ENCODE assay signal across 2 cellular contexts in the genomic region with DNA sequence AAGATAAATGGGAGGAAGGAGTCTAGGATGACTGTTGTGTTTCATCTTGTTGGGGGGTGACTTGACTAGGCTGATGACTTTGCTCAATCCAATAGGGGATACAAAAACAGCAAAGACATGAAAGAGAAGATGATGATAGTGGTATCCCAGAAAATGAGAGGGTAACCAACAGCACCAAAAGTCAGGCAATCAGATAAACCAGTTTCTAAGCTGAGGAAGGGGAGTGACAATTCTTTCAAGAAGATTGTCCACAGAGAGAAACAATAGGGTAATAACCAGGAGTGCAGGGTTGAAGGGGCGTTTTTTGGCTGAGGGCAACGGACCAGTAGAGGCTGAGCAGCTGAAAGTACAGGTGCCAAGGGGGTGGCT.
TF ChIP-seq lines count a peak whose summit lies in the region.

No MANE protein-coding gene starts in this region.

TF ChIP-seq in IMR-90, 13 proteins besides CTCF, POLR2A, EP300 and RAD21:
- TF ChIP-seq, protein P1, sequence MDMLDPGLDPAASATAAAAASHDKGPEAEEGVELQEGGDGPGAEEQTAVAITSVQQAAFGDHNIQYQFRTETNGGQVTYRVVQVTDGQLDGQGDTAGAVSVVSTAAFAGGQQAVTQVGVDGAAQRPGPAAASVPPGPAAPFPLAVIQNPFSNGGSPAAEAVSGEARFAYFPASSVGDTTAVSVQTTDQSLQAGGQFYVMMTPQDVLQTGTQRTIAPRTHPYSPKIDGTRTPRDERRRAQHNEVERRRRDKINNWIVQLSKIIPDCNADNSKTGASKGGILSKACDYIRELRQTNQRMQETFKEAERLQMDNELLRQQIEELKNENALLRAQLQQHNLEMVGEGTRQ (IDR thresholded peaks at IDR 0.05; ENCODE audit: low read depth, low read length) = no peak
- TF ChIP-seq MXI1 (IDR thresholded peaks at IDR 0.05; ENCODE audit: borderline replicate concordance, low read depth, low read length) (no peak), SMC3 (IDR thresholded peaks at IDR 0.05; ENCODE audit: low read depth, low read length) (no peak), FOS (IDR thresholded peaks at IDR 0.05; ENCODE audit: low read depth, low read length) (no peak), MAZ (IDR thresholded peaks at IDR 0.05; ENCODE audit: borderline replicate concordance, low read depth, low read length) (no peak), NFE2L2 (IDR thresholded peaks at IDR 0.05; ENCODE audit: low read depth, low read length) (no peak), CHD1 (IDR thresholded peaks at IDR 0.05; ENCODE audit: low read depth, low read length) (no peak), RCOR1 (IDR thresholded peaks at IDR 0.05; ENCODE audit: insufficient replicate concordance, low read length) (no peak), BHLHE40 (IDR thresholded peaks at IDR 0.05; ENCODE audit: low read depth, low read length) (no peak), CEBPB (IDR thresholded peaks at IDR 0.05; ENCODE audit: low read depth, low read length) (no peak), MAFK (IDR thresholded peaks at IDR 0.05; ENCODE audit: low read depth, low read length) (no peak), RFX5 (IDR thresholded peaks at IDR 0.05; ENCODE audit: low read depth, low read length) (no peak)
- TF ChIP-seq, protein P2, sequence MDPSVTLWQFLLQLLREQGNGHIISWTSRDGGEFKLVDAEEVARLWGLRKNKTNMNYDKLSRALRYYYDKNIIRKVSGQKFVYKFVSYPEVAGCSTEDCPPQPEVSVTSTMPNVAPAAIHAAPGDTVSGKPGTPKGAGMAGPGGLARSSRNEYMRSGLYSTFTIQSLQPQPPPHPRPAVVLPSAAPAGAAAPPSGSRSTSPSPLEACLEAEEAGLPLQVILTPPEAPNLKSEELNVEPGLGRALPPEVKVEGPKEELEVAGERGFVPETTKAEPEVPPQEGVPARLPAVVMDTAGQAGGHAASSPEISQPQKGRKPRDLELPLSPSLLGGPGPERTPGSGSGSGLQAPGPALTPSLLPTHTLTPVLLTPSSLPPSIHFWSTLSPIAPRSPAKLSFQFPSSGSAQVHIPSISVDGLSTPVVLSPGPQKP (IDR thresholded peaks at IDR 0.05; ENCODE audit: borderline replicate concordance, low read depth, low read length) = no peak

TF ChIP-seq in H1, 55 proteins besides CTCF, POLR2A, EP300 and RAD21:
- no peak for TF ChIP-seq KDM1A (IDR thresholded peaks at IDR 0.05; ENCODE audit: borderline replicate concordance, low read length)
- TF ChIP-seq RBBP5 (IDR thresholded peaks at IDR 0.05; ENCODE audit: borderline replicate concordance, low read depth, low read length) = no peak
- no peak for TF ChIP-seq CEBPB (IDR thresholded peaks at IDR 0.05; ENCODE audit: low read depth, low read length)
- TF ChIP-seq, protein P3, sequence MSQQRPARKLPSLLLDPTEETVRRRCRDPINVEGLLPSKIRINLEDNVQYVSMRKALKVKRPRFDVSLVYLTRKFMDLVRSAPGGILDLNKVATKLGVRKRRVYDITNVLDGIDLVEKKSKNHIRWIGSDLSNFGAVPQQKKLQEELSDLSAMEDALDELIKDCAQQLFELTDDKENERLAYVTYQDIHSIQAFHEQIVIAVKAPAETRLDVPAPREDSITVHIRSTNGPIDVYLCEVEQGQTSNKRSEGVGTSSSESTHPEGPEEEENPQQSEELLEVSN (IDR thresholded peaks at IDR 0.05) = no peak
- no peak for TF ChIP-seq GTF2F1 (IDR thresholded peaks at IDR 0.05; ENCODE audit: borderline replicate concordance, low read depth, low read length)
- TF ChIP-seq SAP30 (IDR thresholded peaks at IDR 0.05; ENCODE audit: insufficient read depth, insufficient replicate concordance, low read length) = no peak
- no peak for TF ChIP-seq HDAC2 (IDR thresholded peaks at IDR 0.05; ENCODE audit: borderline replicate concordance in 1 of 2, low read depth in 2 of 2, low read length in 2 of 2)
- TF ChIP-seq NANOG (IDR thresholded peaks at IDR 0.05; ENCODE audit: insufficient read depth, low read depth, low read length, poor library complexity, severe bottlenecking) = no peak
- no peak for TF ChIP-seq TEAD4 (IDR thresholded peaks at IDR 0.05; ENCODE audit: low read depth, low read length)
- no peak for TF ChIP-seq EZH2 (IDR thresholded peaks at IDR 0.05; ENCODE audit: low read depth, low read length, severe bottlenecking)
- TF ChIP-seq SP2 (IDR thresholded peaks at IDR 0.05; ENCODE audit: low read length) = no peak
- TF ChIP-seq CHD1 (IDR thresholded peaks at IDR 0.05; ENCODE audit: low read depth, low read length) = no peak
- no peak for TF ChIP-seq SP4 (IDR thresholded peaks at IDR 0.05; ENCODE audit: low read length)
- no peak for TF ChIP-seq POU5F1 (IDR thresholded peaks at IDR 0.05; ENCODE audit: low read depth, low read length)
- no peak for TF ChIP-seq YY1 (IDR thresholded peaks at IDR 0.05; ENCODE audit: low read depth, low read length)
- TF ChIP-seq, protein P4, sequence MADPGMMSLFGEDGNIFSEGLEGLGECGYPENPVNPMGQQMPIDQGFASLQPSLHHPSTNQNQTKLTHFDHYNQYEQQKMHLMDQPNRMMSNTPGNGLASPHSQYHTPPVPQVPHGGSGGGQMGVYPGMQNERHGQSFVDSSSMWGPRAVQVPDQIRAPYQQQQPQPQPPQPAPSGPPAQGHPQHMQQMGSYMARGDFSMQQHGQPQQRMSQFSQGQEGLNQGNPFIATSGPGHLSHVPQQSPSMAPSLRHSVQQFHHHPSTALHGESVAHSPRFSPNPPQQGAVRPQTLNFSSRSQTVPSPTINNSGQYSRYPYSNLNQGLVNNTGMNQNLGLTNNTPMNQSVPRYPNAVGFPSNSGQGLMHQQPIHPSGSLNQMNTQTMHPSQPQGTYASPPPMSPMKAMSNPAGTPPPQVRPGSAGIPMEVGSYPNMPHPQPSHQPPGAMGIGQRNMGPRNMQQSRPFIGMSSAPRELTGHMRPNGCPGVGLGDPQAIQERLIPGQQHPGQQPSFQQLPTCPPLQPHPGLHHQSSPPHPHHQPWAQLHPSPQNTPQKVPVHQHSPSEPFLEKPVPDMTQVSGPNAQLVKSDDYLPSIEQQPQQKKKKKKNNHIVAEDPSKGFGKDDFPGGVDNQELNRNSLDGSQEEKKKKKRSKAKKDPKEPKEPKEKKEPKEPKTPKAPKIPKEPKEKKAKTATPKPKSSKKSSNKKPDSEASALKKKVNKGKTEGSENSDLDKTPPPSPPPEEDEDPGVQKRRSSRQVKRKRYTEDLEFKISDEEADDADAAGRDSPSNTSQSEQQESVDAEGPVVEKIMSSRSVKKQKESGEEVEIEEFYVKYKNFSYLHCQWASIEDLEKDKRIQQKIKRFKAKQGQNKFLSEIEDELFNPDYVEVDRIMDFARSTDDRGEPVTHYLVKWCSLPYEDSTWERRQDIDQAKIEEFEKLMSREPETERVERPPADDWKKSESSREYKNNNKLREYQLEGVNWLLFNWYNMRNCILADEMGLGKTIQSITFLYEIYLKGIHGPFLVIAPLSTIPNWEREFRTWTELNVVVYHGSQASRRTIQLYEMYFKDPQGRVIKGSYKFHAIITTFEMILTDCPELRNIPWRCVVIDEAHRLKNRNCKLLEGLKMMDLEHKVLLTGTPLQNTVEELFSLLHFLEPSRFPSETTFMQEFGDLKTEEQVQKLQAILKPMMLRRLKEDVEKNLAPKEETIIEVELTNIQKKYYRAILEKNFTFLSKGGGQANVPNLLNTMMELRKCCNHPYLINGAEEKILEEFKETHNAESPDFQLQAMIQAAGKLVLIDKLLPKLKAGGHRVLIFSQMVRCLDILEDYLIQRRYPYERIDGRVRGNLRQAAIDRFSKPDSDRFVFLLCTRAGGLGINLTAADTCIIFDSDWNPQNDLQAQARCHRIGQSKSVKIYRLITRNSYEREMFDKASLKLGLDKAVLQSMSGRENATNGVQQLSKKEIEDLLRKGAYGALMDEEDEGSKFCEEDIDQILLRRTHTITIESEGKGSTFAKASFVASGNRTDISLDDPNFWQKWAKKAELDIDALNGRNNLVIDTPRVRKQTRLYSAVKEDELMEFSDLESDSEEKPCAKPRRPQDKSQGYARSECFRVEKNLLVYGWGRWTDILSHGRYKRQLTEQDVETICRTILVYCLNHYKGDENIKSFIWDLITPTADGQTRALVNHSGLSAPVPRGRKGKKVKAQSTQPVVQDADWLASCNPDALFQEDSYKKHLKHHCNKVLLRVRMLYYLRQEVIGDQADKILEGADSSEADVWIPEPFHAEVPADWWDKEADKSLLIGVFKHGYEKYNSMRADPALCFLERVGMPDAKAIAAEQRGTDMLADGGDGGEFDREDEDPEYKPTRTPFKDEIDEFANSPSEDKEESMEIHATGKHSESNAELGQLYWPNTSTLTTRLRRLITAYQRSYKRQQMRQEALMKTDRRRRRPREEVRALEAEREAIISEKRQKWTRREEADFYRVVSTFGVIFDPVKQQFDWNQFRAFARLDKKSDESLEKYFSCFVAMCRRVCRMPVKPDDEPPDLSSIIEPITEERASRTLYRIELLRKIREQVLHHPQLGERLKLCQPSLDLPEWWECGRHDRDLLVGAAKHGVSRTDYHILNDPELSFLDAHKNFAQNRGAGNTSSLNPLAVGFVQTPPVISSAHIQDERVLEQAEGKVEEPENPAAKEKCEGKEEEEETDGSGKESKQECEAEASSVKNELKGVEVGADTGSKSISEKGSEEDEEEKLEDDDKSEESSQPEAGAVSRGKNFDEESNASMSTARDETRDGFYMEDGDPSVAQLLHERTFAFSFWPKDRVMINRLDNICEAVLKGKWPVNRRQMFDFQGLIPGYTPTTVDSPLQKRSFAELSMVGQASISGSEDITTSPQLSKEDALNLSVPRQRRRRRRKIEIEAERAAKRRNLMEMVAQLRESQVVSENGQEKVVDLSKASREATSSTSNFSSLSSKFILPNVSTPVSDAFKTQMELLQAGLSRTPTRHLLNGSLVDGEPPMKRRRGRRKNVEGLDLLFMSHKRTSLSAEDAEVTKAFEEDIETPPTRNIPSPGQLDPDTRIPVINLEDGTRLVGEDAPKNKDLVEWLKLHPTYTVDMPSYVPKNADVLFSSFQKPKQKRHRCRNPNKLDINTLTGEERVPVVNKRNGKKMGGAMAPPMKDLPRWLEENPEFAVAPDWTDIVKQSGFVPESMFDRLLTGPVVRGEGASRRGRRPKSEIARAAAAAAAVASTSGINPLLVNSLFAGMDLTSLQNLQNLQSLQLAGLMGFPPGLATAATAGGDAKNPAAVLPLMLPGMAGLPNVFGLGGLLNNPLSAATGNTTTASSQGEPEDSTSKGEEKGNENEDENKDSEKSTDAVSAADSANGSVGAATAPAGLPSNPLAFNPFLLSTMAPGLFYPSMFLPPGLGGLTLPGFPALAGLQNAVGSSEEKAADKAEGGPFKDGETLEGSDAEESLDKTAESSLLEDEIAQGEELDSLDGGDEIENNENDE (IDR thresholded peaks at IDR 0.05; ENCODE audit: insufficient replicate concordance, low read length) = no peak
- no peak for TF ChIP-seq CTBP2 (IDR thresholded peaks at IDR 0.05; ENCODE audit: borderline replicate concordance, insufficient read depth, insufficient read length, low read length)
- TF ChIP-seq RNF2 (IDR thresholded peaks at IDR 0.05; ENCODE audit: borderline replicate concordance, low read depth, low read length, missing control alignments, poor library complexity, severe bottlenecking) = no peak
- no peak for TF ChIP-seq PHF8 (conservative IDR thresholded peaks at IDR 0.05; ENCODE audit: low read depth, low read length)
